In genomic region chr4:174996079-174996478, GRCh38 we compare ENCODE assay signal across 12 cellular contexts.
"Had no signal": no experiment of that assay in that cellular context is flagged by ENCODE, and none has a peak within 500 bp of the region (broad histone marks: within the 10 kb centered on the region; RNA-seq: fewer than 3 reads in every experiment).

No MANE protein-coding gene starts in this region.

- H3K4me3 ChIP-seq: body of pancreas, hepatocyte, pancreas, upper lobe of right lung had no signal

- ATAC-seq: body of pancreas; pancreas; stimulated activated naive CD8-positive, alpha-beta T cell treated with anti-CD3 and anti-CD28 coated beads, Interleukin-15, Interleukin-2, amounts not matched to agents 100 U/mL and 50 U/mL, for 24 hours; upper lobe of right lung had no signal

- H3K36me3 ChIP-seq: pancreas, upper lobe of right lung had no signal

- H2AFZ ChIP-seq: hepatocyte had no signal

- FAIRE-seq: pancreas had no signal

- H3K9me3 ChIP-seq: body of pancreas, pancreas, upper lobe of right lung had no signal

- DNase-seq: activated CD4-positive, alpha-beta T cell treated with anti-CD3 and anti-CD28 coated beads, Interleukin-2, amount 50 U/mL, for 1 hour; activated naive CD4-positive, alpha-beta T cell treated with anti-CD3 and anti-CD28 coated beads, Interleukin-2, amount 50 U/mL, for 16 hours; amniotic stem cell; body of pancreas; kidney glomerular epithelial cell; naive B cell; pancreas; stimulated activated CD4-positive, alpha-beta T cell treated with anti-CD3 and anti-CD28 coated beads, Interleukin-2, amount 100 ng/mL, for 48 hours; stimulated activated CD8-positive, alpha-beta memory T cell treated with anti-CD3 and anti-CD28 coated beads, Interleukin-4, amount 100 ng/mL, for 48 hours; stimulated activated naive CD8-positive, alpha-beta T cell treated with anti-CD3 and anti-CD28 coated beads, Interleukin-15, Interleukin-2, amounts not matched to agents 100 U/mL and 50 U/mL, for 24 hours; upper lobe of right lung had no signal

- H3K27me3 ChIP-seq: body of pancreas, hepatocyte, pancreas, upper lobe of right lung had no signal

- H3K27ac ChIP-seq: body of pancreas, hepatocyte, pancreas, upper lobe of right lung had no signal

- H3K4me1 ChIP-seq: body of pancreas, pancreas, upper lobe of right lung had no signal

- H3K4me2 ChIP-seq: hepatocyte had no signal

- H3K79me2 ChIP-seq: hepatocyte had no signal
